Comparison of ENCODE assay signal across 10 cellular contexts in genomic region chr19:40143612-40144011, GRCh38. TPM values are rescaled to one million over a fixed set of nuclear protein-coding genes. Genes with fewer than 3 reads are reported as not detected.
DNase-seq lines count a peak whose midpoint lies in the region; ATAC-seq, FAIRE-seq and TF ChIP-seq lines count a peak whose summit lies in the region.
"Had no signal": no experiment of that assay in that cellular context is flagged by ENCODE, and none has a peak within 500 bp of the region (broad histone marks: within the 10 kb centered on the region; RNA-seq: fewer than 3 reads in every experiment).

No MANE protein-coding gene starts in this region.

- no peak overlapping the region for H3K4me2 ChIP-seq in GM23248 (ENCODE audit: unreplicated experiment)

- TF ChIP-seq CTCF in CD14-positive monocyte (IDR thresholded peaks at IDR 0.05) (no peak), D721Med (IDR thresholded peaks at IDR 0.05; ENCODE audit: insufficient read depth, missing control alignments) (no peak)

- H3K27me3 ChIP-seq in GM23248 (replicated peaks; ENCODE audit: insufficient read depth), result no peaks in the 10 kb centered on the region

- no peak for FAIRE-seq in D721Med (lab: Jason Lieb, UNC)
- FAIRE-seq: G401.6 had no signal

- H3F3A ChIP-seq in GM23248 (ENCODE audit: insufficient read depth), result peaks cover 17% of the 10 kb centered on the region; the same call in 1 of the 2 replicates

- no peaks in the 10 kb centered on the region for H3K9me2 ChIP-seq in GM23248 (ENCODE audit: insufficient read depth)

- 39 to 44% methylated on average over 5 of the region's 5 CpGs for WGBS in GM23248 (ENCODE audit: low coverage in 1 of 2, low lambda C conversion rate in 2 of 2, missing lambda C conversion rate in 2 of 2), 2 experiments

- no peak overlapping the region for H3K9ac ChIP-seq in GM23248

- peaks cover 0 to 5% (median 4%) of the 10 kb centered on the region in 3 donors for H3K27me3 Mint-ChIP-seq in CD14-positive monocyte (ENCODE audit: low read depth in 3 of 3)

- H3K4me1 ChIP-seq in GM23248 (ENCODE audit: insufficient read depth), result peaks cover 11% of the 10 kb centered on the region

- no peaks in the 10 kb centered on the region for H3K79me2 ChIP-seq in GM23248 (ENCODE audit: insufficient read depth)

- peaks cover 0 to 2% (median 0%) of the 10 kb centered on the region in 7 donors for H3K9me3 Mint-ChIP-seq in CD14-positive monocyte

- no peaks in the 10 kb centered on the region for H3K36me3 Mint-ChIP-seq in CD14-positive monocyte

- H3K27ac Mint-ChIP-seq in CD14-positive monocyte, result peak overlapping the region in 6 of 7 donors; percentile 38 to 76 (median 66)

- no peaks in the 10 kb centered on the region for H4K20me1 ChIP-seq in GM23248 (ENCODE audit: insufficient read depth)

- ATAC-seq in GM21825 (IDR thresholded peaks at IDR 0.05; ENCODE audit: unreplicated experiment), result no peak

- no peaks in the 10 kb centered on the region for H3K9me3 ChIP-seq in GM23248 (ENCODE audit: low read depth)

- peak overlapping the region; percentile 47 for H2AFZ ChIP-seq in GM23248

- no peak overlapping the region for H3K4me3 ChIP-seq in GM23248

- peaks cover 58% of the 10 kb centered on the region for H3K4me1 Mint-ChIP-seq in CD14-positive monocyte

- peak overlapping the region; percentile 51 to 70 for H3K4me3 Mint-ChIP-seq in CD14-positive monocyte

- in situ Hi-C loops in GM23248 (cut with MboI), result loop anchor here (5.0 kb wide), 1 partner anchor 79 kb away; no protein-coding TSS in a partner anchor

- DNase-seq in CD14-positive monocyte (ENCODE audit: low spot score) (no peak), GM23248 (no peak), RPMI8226 (peak; percentile 86), fibroblast of peridontal ligament (ENCODE audit: extremely low read depth) (peak; percentile 53), D721Med (ENCODE audit: insufficient read length, low spot score) (no peak), cerebellar nuclear complex (lab: John Stamatoyannopoulos, UW) (no peak), foreskin melanocyte (no peak)
- DNase-seq: IMR-90 had no signal

- H3K36me3 ChIP-seq in GM23248 (ENCODE audit: low read depth), result no peaks in the 10 kb centered on the region

- no peak overlapping the region for H3K27ac ChIP-seq in GM23248

- intact Hi-C loops in CD14-positive monocyte (cut with micrococcal nuclease), result loop anchor here in 1 of 2 donors (5.0 kb wide), 1 partner anchor 79 kb away; no protein-coding TSS in a partner anchor

RNA-seq across cellular contexts. Expression of gene MAP3K10, which starts 47.6 kb away (rescaled TPM):
- polyA plus RNA-seq in CD14-positive monocyte (under 1 TPM in 1 of 2 donors, not detected in 1; 0.05 TPM), GM23248 (2016; fragmentation: Nextera tagmentation; extraction: Ambion mirVana) (1.4 and 1.8 TPM in 2 replicates)
- total RNA-seq in GM23248 (2014; rRNA removed; shearing (Covaris generic)), result 8.6 and 13.1 TPM in 2 replicates

RNA-seq across cellular contexts. Expression of gene ZNF780A, which starts 52.9 kb away (rescaled TPM):
- polyA plus RNA-seq in CD14-positive monocyte (10 to 100 TPM in 1 of 2 donors, 1 to 10 TPM in 1; 9.8 to 14.1 TPM), GM23248 (2016; fragmentation: Nextera tagmentation; extraction: Ambion mirVana) (3.6 and 3.9 TPM in 2 replicates)
- 6.1 and 7.2 TPM in 2 replicates for total RNA-seq in GM23248 (2014; rRNA removed; shearing (Covaris generic))

Comparison
In these comparisons a context has a peak if more than half of its experiments do, and no peak if none do; other contexts are left out.
1. DNase-seq: peak in RPMI8226 (single experiment) and fibroblast of peridontal ligament (single experiment); none in CD14-positive monocyte (single experiment), GM23248 (single experiment), D721Med (single experiment), cerebellar nuclear complex (0 of 2) and foreskin melanocyte (single experiment).